Comparison of ENCODE assay signal across 26 cellular contexts in genomic region chr2:149058936-149059335, GRCh38. TPM values are rescaled to one million over a fixed set of nuclear protein-coding genes. Genes with fewer than 3 reads are reported as not detected.
"Had no signal": no experiment of that assay in that cellular context is flagged by ENCODE, and none has a peak within 500 bp of the region (broad histone marks: within the 10 kb centered on the region; RNA-seq: fewer than 3 reads in every experiment).

No MANE protein-coding gene starts in this region.

- H3K27me3 ChIP-seq: body of pancreas, neural progenitor cell, spleen had no signal

- DNase-seq: activated CD4-positive, alpha-beta T cell treated with anti-CD3 and anti-CD28 coated beads for 1 hour; activated CD4-positive, alpha-beta T cell treated with anti-CD3 and anti-CD28 coated beads, Interleukin-2, amount 50 U/mL, for 1 hour; activated CD8-positive, alpha-beta T cell treated with anti-CD3 and anti-CD28 coated beads, Interleukin-2, amount 10 ng/mL, durations not matched to agents 7 days and 5 days; activated gamma-delta T cell; activated naive CD4-positive, alpha-beta T cell treated with anti-CD3 and anti-CD28 coated beads, Interleukin-2, amount 50 U/mL, for 16 hours; anterior cingulate cortex; body of pancreas; caudate nucleus; effector CD4-positive, alpha-beta T cell; head of caudate nucleus; kidney; lower lobe of right lung; naive thymus-derived CD4-positive, alpha-beta T cell; retina; spleen; stimulated activated CD4-positive, alpha-beta T cell treated with anti-CD3 and anti-CD28 coated beads, Interleukin-4, amount 100 ng/mL, for 24 hours; stimulated activated naive CD4-positive, alpha-beta T cell treated with Interleukin-2 at 50 U/mL for 16 hours; T-helper 1 cell had no signal

- H3K4me3 Mint-ChIP-seq: activated CD8-positive, alpha-beta T cell treated with anti-CD3 and anti-CD28 coated beads, Interleukin-2, amount 10 ng/mL, durations not matched to agents 7 days and 5 days; activated T-helper 1 cell treated with anti-CD3 and anti-CD28 coated beads, Interleukin-12 subunit alpha, Interleukin-12 subunit beta, Interleukin-2, Interleukin-4 antibody, amounts not matched to agents 30 ng/mL and 10 ng/mL and 1 ng/mL, durations not matched to agents 14 hours and 24 hours and 36 hours; dendritic cell treated with granulocyte-macrophage colony-stimulating factor and Interleukin-4, amounts not matched to agents 40 ng/mL and 50 ng/mL, for 4 days; naive thymus-derived CD4-positive, alpha-beta T cell; neural progenitor cell had no signal

- H3K4me3 ChIP-seq: body of pancreas, gastroesophageal sphincter, lower lobe of right lung, neural progenitor cell, spleen had no signal

- H3K36me3 ChIP-seq: gastroesophageal sphincter, lower lobe of right lung, neural progenitor cell, spleen had no signal

- H3K4me1 Mint-ChIP-seq: naive thymus-derived CD4-positive, alpha-beta T cell had no signal

- H3K9me3 Mint-ChIP-seq: activated T-helper 1 cell treated with anti-CD3 and anti-CD28 coated beads, Interleukin-12 subunit alpha, Interleukin-12 subunit beta, Interleukin-2, Interleukin-4 antibody, amounts not matched to agents 30 ng/mL and 10 ng/mL and 1 ng/mL, durations not matched to agents 14 hours and 24 hours and 36 hours; dendritic cell treated with granulocyte-macrophage colony-stimulating factor and Interleukin-4, amounts not matched to agents 40 ng/mL and 50 ng/mL, for 4 days; naive thymus-derived CD4-positive, alpha-beta T cell; neural progenitor cell had no signal

- H3K27ac Mint-ChIP-seq: activated CD8-positive, alpha-beta T cell treated with anti-CD3 and anti-CD28 coated beads, Interleukin-2, amount 10 ng/mL, durations not matched to agents 7 days and 5 days; activated T-helper 1 cell treated with anti-CD3 and anti-CD28 coated beads, Interleukin-12 subunit alpha, Interleukin-12 subunit beta, Interleukin-2, Interleukin-4 antibody, amounts not matched to agents 30 ng/mL and 10 ng/mL and 1 ng/mL, durations not matched to agents 14 hours and 24 hours and 36 hours; dendritic cell treated with granulocyte-macrophage colony-stimulating factor and Interleukin-4, amounts not matched to agents 40 ng/mL and 50 ng/mL, for 4 days; naive thymus-derived CD4-positive, alpha-beta T cell; neural progenitor cell had no signal

- H3K36me3 Mint-ChIP-seq: naive thymus-derived CD4-positive, alpha-beta T cell; neural progenitor cell had no signal

- H3K4me1 ChIP-seq: gastroesophageal sphincter, lower lobe of right lung, neural progenitor cell, spleen had no signal

- ATAC-seq: activated CD8-positive, alpha-beta T cell treated with anti-CD3 and anti-CD28 coated beads, Interleukin-2, amount 10 ng/mL, durations not matched to agents 7 days and 5 days; body of pancreas; gastroesophageal sphincter; left lobe of liver; lower lobe of right lung; naive thymus-derived CD4-positive, alpha-beta T cell had no signal

- H3K27ac ChIP-seq: body of pancreas, gastroesophageal sphincter, lower lobe of right lung, neural progenitor cell, spleen had no signal

- H3K9me3 ChIP-seq: body of pancreas, gastroesophageal sphincter, lower lobe of right lung, spleen had no signal

- H3K27me3 Mint-ChIP-seq: dendritic cell treated with granulocyte-macrophage colony-stimulating factor and Interleukin-4, amounts not matched to agents 40 ng/mL and 50 ng/mL, for 4 days; progenitor cell of endocrine pancreas had no signal

RNA-seq across cellular contexts. Expression of gene LYPD6B, which starts 20.4 kb away (rescaled TPM):
- total RNA-seq: activated CD8-positive, alpha-beta T cell treated with anti-CD3 and anti-CD28 coated beads, Interleukin-2, amount 10 ng/mL, durations not matched to agents 7 days and 5 days; activated T-helper 1 cell treated with anti-CD3 and anti-CD28 coated beads, Interleukin-12 subunit alpha, Interleukin-12 subunit beta, Interleukin-2, Interleukin-4 antibody, amounts not matched to agents 30 ng/mL and 10 ng/mL and 1 ng/mL, durations not matched to agents 14 hours and 24 hours and 36 hours; left lobe of liver; mesenteric fat pad; subcutaneous adipose tissue had no signal
- polyA plus RNA-seq: naive thymus-derived CD4-positive, alpha-beta T cell had no signal
